In genomic region chr7:143817873-143818272, GRCh38 we compare ENCODE assay signal across 8 cellular contexts.
DNase-seq lines count a peak whose midpoint lies in the region; ATAC-seq and TF ChIP-seq lines count a peak whose summit lies in the region.
"Not testable (repeated sequence)": the region's sequence is repeated elsewhere in the genome, so short reads cannot be mapped to it uniquely, and the experiment has no call there.

No MANE protein-coding gene starts in this region.

- H3K9ac ChIP-seq in PC-3 (ENCODE audit: low read length), result not testable (repeated sequence)

- not testable (repeated sequence) for TF ChIP-seq CTCF in PC-3 (conservative IDR thresholded peaks at IDR 0.05; ENCODE audit: low read depth, low read length)

- H3K79me2 ChIP-seq in PC-3 (ENCODE audit: low read length), result not testable (repeated sequence)

- not testable (repeated sequence) for H3K4me3 Mint-ChIP-seq in stimulated activated naive B cell treated with anti-CD40 and anti-IgM and Interleukin-4, amounts not matched to agents 10 μg/mL and 1 μg/mL and 100 μg/mL, for 72 hours

- not testable (repeated sequence) for DNase-seq in PC-3; left cardiac atrium; stimulated activated naive B cell treated with anti-CD40 and anti-IgM and Interleukin-4, amounts not matched to agents 10 μg/mL and 1 μg/mL and 100 μg/mL, for 72 hours

- not testable (repeated sequence) for H3K9me2 ChIP-seq in PC-3 (replicated peaks; ENCODE audit: low read length)

- not testable (repeated sequence) for H3F3A ChIP-seq in PC-3 (ENCODE audit: low read length, unreplicated experiment)

- not testable (repeated sequence) for H3K9me3 Mint-ChIP-seq in stimulated activated naive B cell treated with anti-CD40 and anti-IgM and Interleukin-4, amounts not matched to agents 10 μg/mL and 1 μg/mL and 100 μg/mL, for 72 hours

- peak; percentile 74 for ATAC-seq in GM18517 (IDR thresholded peaks at IDR 0.05; ENCODE audit: unreplicated experiment)
- ATAC-seq in GM19455 (IDR thresholded peaks at IDR 0.05; ENCODE audit: unreplicated experiment), result peak; percentile 92
- ATAC-seq in GM21786 (IDR thresholded peaks at IDR 0.05; ENCODE audit: unreplicated experiment), result peak; percentile 67
- ATAC-seq in HG02943 (IDR thresholded peaks at IDR 0.05; ENCODE audit: low read depth, unreplicated experiment), result peak; percentile 78
- peak; percentile 74 for ATAC-seq in HG03196 (IDR thresholded peaks at IDR 0.05; ENCODE audit: unreplicated experiment)
- peak; percentile 42 for ATAC-seq in PC-3
- ATAC-seq in left cardiac atrium, result peak; percentile 18 to 47
- ATAC-seq in stimulated activated naive B cell treated with anti-CD40 and anti-IgM and Interleukin-4, amounts not matched to agents 10 μg/mL and 1 μg/mL and 100 μg/mL, for 72 hours (replicated peaks), result peak; percentile 44 to 71

- intact Hi-C loops in PC-3 (cut with micrococcal nuclease); left cardiac atrium (cut with DNase I): not testable (repeated sequence)

- H3K4me2 ChIP-seq in PC-3 (ENCODE audit: low read length), result not testable (repeated sequence)

- H3K27ac ChIP-seq in PC-3 (ENCODE audit: low read length), result not testable (repeated sequence)

- not testable (repeated sequence) for H3K36me3 Mint-ChIP-seq in stimulated activated naive B cell treated with anti-CD40 and anti-IgM and Interleukin-4, amounts not matched to agents 10 μg/mL and 1 μg/mL and 100 μg/mL, for 72 hours

- H3K36me3 ChIP-seq in PC-3 (ENCODE audit: low read depth, low read length), result not testable (repeated sequence)

- H3K9me3 ChIP-seq in PC-3 (ENCODE audit: low read length), result not testable (repeated sequence)

- not testable (repeated sequence) for H3K4me3 ChIP-seq in PC-3 (ENCODE audit: low read length)

- not testable (repeated sequence) for H3K27ac Mint-ChIP-seq in stimulated activated naive B cell treated with anti-CD40 and anti-IgM and Interleukin-4, amounts not matched to agents 10 μg/mL and 1 μg/mL and 100 μg/mL, for 72 hours

- H3K4me1 Mint-ChIP-seq in stimulated activated naive B cell treated with anti-CD40 and anti-IgM and Interleukin-4, amounts not matched to agents 10 μg/mL and 1 μg/mL and 100 μg/mL, for 72 hours, result not testable (repeated sequence)

- POLR2A ChIA-PET in PC-3 (lab: Charles Lee; ENCODE audit: unreplicated experiment), result not testable (repeated sequence)

- not testable (repeated sequence) for H4K20me1 ChIP-seq in PC-3 (ENCODE audit: low read length)

- H3K27me3 Mint-ChIP-seq in stimulated activated naive B cell treated with anti-CD40 and anti-IgM and Interleukin-4, amounts not matched to agents 10 μg/mL and 1 μg/mL and 100 μg/mL, for 72 hours, result not testable (repeated sequence)

- CTCF ChIA-PET in PC-3 (lab: Charles Lee), result not testable (repeated sequence)

- not testable (repeated sequence) for H3K27me3 ChIP-seq in PC-3 (ENCODE audit: low read length)

- BruUV-seq in PC-3 (replicated peaks; lab: Mats Ljungman, UMichigan), result not testable (repeated sequence)

- H2AFZ ChIP-seq in PC-3 (ENCODE audit: low read length), result not testable (repeated sequence)

- not testable (repeated sequence) for H3K4me1 ChIP-seq in PC-3 (ENCODE audit: insufficient read depth, low read length)

Comparison
In these comparisons a context has a peak if more than half of its experiments do, and no peak if none do; other contexts are left out.
1. ATAC-seq: peak in every context shown above with its lines; median percentile 92 in GM19455; 78 in HG02943; 74 in GM18517; 74 in HG03196; 67 in GM21786; 58 in stimulated activated naive B cell treated with anti-CD40 and anti-IgM and Interleukin-4, amounts not matched to agents 10 μg/mL and 1 μg/mL and 100 μg/mL, for 72 hours; 42 in PC-3; 32 in left cardiac atrium.